8 cellular contexts compared by ENCODE assay signal in the genomic region with DNA sequence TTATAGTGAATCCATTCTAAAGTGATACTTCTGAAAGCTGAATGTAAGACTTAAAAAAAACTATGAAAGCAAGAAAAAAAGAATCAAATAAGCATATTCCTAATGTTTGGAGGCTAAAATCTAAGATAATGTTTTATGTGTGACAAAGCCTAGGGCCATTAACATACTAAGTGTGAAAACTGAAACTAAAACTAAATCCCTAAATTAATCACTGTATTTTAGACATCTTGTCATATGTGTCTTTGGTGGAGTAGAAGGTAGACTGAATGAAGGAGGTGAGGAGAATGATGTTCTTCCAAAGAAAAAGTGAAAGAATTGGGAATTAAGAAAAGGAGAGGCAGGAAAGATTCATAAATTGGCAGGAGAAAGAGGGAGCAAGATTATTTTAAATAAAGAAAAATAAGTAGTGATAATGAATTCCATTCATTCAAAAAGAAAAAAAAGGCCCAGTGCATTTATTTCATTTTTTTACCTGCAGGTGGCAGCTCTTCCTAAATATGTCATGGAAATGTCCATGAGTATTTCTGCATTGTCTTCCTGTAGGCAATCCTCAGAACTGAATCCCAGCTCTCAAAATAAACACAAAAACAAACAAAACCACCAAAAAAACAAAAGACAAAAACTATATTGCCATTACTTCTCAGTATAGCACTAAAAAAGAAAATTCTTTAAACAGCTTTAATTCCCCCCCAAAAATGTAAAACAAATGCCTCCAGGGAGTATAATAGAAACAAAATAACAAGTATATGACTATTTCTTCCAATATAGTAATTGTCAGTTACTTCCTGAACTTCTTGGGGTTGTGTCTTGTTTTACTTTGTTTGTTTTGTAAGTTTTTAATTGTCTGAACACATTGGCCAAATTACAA. TPM values are rescaled to one million over a fixed set of nuclear protein-coding genes. Genes with fewer than 3 reads are reported as not detected.
DNase-seq lines count a peak whose midpoint lies in the region; ATAC-seq and TF ChIP-seq lines count a peak whose summit lies in the region.

No MANE protein-coding gene starts in this region.

- CTCF ChIA-PET in PC-3 (lab: Charles Lee), result interaction anchor here (0.6 to 1.0 kb wide), 2 partner anchors 20 to 116 kb away, joined by 3 read pairs; no protein-coding TSS in a partner anchor
- CTCF ChIA-PET in T-cell (lab: Charles Lee), result interaction anchor here (0.7 to 2.6 kb wide), 18 partner anchors 13 to 392 kb away, joined by 3 to 10 read pairs (median 3); no protein-coding TSS in a partner anchor

- no peaks in the 10 kb centered on the region for H3K36me3 Mint-ChIP-seq in CD4-positive, CD25-positive, alpha-beta regulatory T cell
- no peaks in the 10 kb centered on the region for H3K36me3 Mint-ChIP-seq in T-cell

- H3K79me2 ChIP-seq in PC-3 (ENCODE audit: low read length), result no peaks in the 10 kb centered on the region

- H3K9ac ChIP-seq in PC-3 (ENCODE audit: low read length), result no peak overlapping the region

- peaks cover 2% of the 10 kb centered on the region for H3K27me3 Mint-ChIP-seq in CD4-positive, CD25-positive, alpha-beta regulatory T cell
- H3K27me3 Mint-ChIP-seq in T-cell, result no peaks in the 10 kb centered on the region

- no peaks in the 10 kb centered on the region for H3K9me2 ChIP-seq in PC-3 (replicated peaks; ENCODE audit: low read length)

- H3K9me3 Mint-ChIP-seq in CD4-positive, CD25-positive, alpha-beta regulatory T cell, result no peaks in the 10 kb centered on the region
- no peaks in the 10 kb centered on the region for H3K9me3 Mint-ChIP-seq in T-cell

- no TSS peak for BruUV-seq in PC-3 (replicated peaks; lab: Mats Ljungman, UMichigan)

- no peak overlapping the region for H3K4me3 Mint-ChIP-seq in CD4-positive, CD25-positive, alpha-beta regulatory T cell
- H3K4me3 Mint-ChIP-seq in T-cell, result no peak overlapping the region

- H3K27me3 ChIP-seq in CD4-positive, CD25-positive, alpha-beta regulatory T cell (ENCODE audit: control insufficient read depth, insufficient read depth, low read length), result no peaks in the 10 kb centered on the region
- H3K27me3 ChIP-seq in PC-3 (ENCODE audit: low read length) (no peaks in the 10 kb centered on the region), esophagus squamous epithelium (no peaks in the 10 kb centered on the region), suprapubic skin (no peaks in the 10 kb centered on the region)

- H4K20me1 ChIP-seq in PC-3 (ENCODE audit: low read length), result no peaks in the 10 kb centered on the region

- no peak overlapping the region for H3K4me3 ChIP-seq in CD4-positive, CD25-positive, alpha-beta regulatory T cell (ENCODE audit: low read depth, low read length)
- H3K4me3 ChIP-seq in PC-3 (ENCODE audit: low read length) (no peak overlapping the region), esophagus squamous epithelium (no peak overlapping the region), suprapubic skin (no peak overlapping the region)

- no peak for ATAC-seq in CD4-positive, CD25-positive, alpha-beta regulatory T cell (ENCODE audit: low read depth in 2 of 2)
- peak; percentile 76 for ATAC-seq in GM18870 (IDR thresholded peaks at IDR 0.05; ENCODE audit: unreplicated experiment)
- peak; percentile 42; the same call in 1 of the 2 replicates for ATAC-seq in PC-3
- no peak for ATAC-seq in HG02623 (IDR thresholded peaks at IDR 0.05; ENCODE audit: unreplicated experiment)
- no peak for ATAC-seq in T-cell (replicated peaks in 1 of 4)

- H3K9me3 ChIP-seq in CD4-positive, CD25-positive, alpha-beta regulatory T cell (ENCODE audit: control insufficient read depth in 2 of 2, low read length in 2 of 2), result no peaks in the 10 kb centered on the region
- H3K9me3 ChIP-seq in PC-3 (ENCODE audit: low read length), result no peaks in the 10 kb centered on the region
- H3K9me3 ChIP-seq in esophagus squamous epithelium, result no peaks in the 10 kb centered on the region
- H3K9me3 ChIP-seq in suprapubic skin, result no peaks in the 10 kb centered on the region

- no peaks in the 10 kb centered on the region for H3K4me1 ChIP-seq in CD4-positive, CD25-positive, alpha-beta regulatory T cell (ENCODE audit: control insufficient read depth, insufficient read depth, low read length, poor library complexity, severe bottlenecking)
- no peaks in the 10 kb centered on the region for H3K4me1 ChIP-seq in PC-3 (ENCODE audit: insufficient read depth, low read length)
- H3K4me1 ChIP-seq in esophagus squamous epithelium, result peaks cover 0 to 4% (median 0%) of the 10 kb centered on the region in 3 donors
- H3K4me1 ChIP-seq in suprapubic skin, result no peaks in the 10 kb centered on the region

- no peak overlapping the region for H2AFZ ChIP-seq in PC-3 (ENCODE audit: low read length)

- DNase-seq in CD4-positive, CD25-positive, alpha-beta regulatory T cell, result peak in 2 of 3 donors; percentile 27 to 34
- DNase-seq in PC-3, result peak; percentile 55
- DNase-seq in esophagus squamous epithelium (lab: John Stamatoyannopoulos, UW), result no peak
- DNase-seq in suprapubic skin (ENCODE audit: low spot score in 2 of 2), result no peak
- DNase-seq in nucleus accumbens (lab: John Stamatoyannopoulos, UW), result no peak
- no peak for DNase-seq in T-cell

- intact Hi-C loops in PC-3 (cut with micrococcal nuclease) (loop anchor here (1.0 kb wide), 2 partner anchors 21 to 52 kb away; no protein-coding TSS in a partner anchor), esophagus squamous epithelium (cut with DNase I) (no loop called here)

- H3K4me1 Mint-ChIP-seq in CD4-positive, CD25-positive, alpha-beta regulatory T cell, result peaks cover 0 to 5% (median 2%) of the 10 kb centered on the region in 4 donors
- peaks cover 0 to 7% (median 3%) of the 10 kb centered on the region in 3 donors for H3K4me1 Mint-ChIP-seq in T-cell

- TF ChIP-seq EP300 in suprapubic skin (IDR thresholded peaks at IDR 0.05), result no peak

- no peak overlapping the region for H3K27ac Mint-ChIP-seq in CD4-positive, CD25-positive, alpha-beta regulatory T cell
- H3K27ac Mint-ChIP-seq in T-cell, result no peak overlapping the region

- peak; percentile 54 for TF ChIP-seq CTCF in PC-3 (conservative IDR thresholded peaks at IDR 0.05; ENCODE audit: low read depth, low read length)
- TF ChIP-seq CTCF in esophagus squamous epithelium (IDR thresholded peaks at IDR 0.05), result peak; percentile 25 to 62 (median 48)
- TF ChIP-seq CTCF in suprapubic skin (IDR thresholded peaks at IDR 0.05), result peak; percentile 29 to 31

- POLR2A ChIA-PET in PC-3 (lab: Charles Lee; ENCODE audit: unreplicated experiment), result no interaction called here
- POLR2A ChIA-PET in T-cell (lab: Charles Lee), result interaction anchor here in 1 of 2 donors (0.7 to 0.9 kb wide), 2 partner anchors 14 to 20 kb away, joined by 3 to 9 read pairs; no protein-coding TSS in a partner anchor

- no peak overlapping the region for H3K4me2 ChIP-seq in PC-3 (ENCODE audit: low read length)

- no peak overlapping the region for H3K27ac ChIP-seq in CD4-positive, CD25-positive, alpha-beta regulatory T cell (ENCODE audit: insufficient read depth, low read length, poor library complexity, severe bottlenecking)
- H3K27ac ChIP-seq in PC-3 (ENCODE audit: low read length) (no peak overlapping the region), esophagus squamous epithelium (no peak overlapping the region), suprapubic skin (no peak overlapping the region)

- no peak for TF ChIP-seq POLR2A in esophagus squamous epithelium (IDR thresholded peaks at IDR 0.05)
- TF ChIP-seq POLR2A in suprapubic skin (IDR thresholded peaks at IDR 0.05), result no peak

- no peaks in the 10 kb centered on the region for H3F3A ChIP-seq in PC-3 (ENCODE audit: low read length, unreplicated experiment)

- no peaks in the 10 kb centered on the region for H3K36me3 ChIP-seq in CD4-positive, CD25-positive, alpha-beta regulatory T cell (ENCODE audit: control insufficient read depth, insufficient read depth, low read length)
- no peaks in the 10 kb centered on the region for H3K36me3 ChIP-seq in PC-3 (ENCODE audit: low read depth, low read length)
- no peaks in the 10 kb centered on the region for H3K36me3 ChIP-seq in esophagus squamous epithelium
- no peaks in the 10 kb centered on the region for H3K36me3 ChIP-seq in suprapubic skin

RNA-seq across cellular contexts. Expression of a gene that starts 17.0 kb away (rescaled TPM):
- total RNA-seq in CD4-positive, CD25-positive, alpha-beta regulatory T cell, result 10.9 TPM
- 10 to 100 TPM; 19.2 to 20.7 (median 19.6) TPM for polyA plus RNA-seq in CD4-positive, CD25-positive, alpha-beta regulatory T cell
- total RNA-seq in PC-3 (2014; rRNA removed) (21.3 and 34.6 TPM in 2 replicates), esophagus squamous epithelium (10 to 100 TPM in 3 of 4 donors, 1 to 10 TPM in 1; 9.6 to 25.1 (median 20.5) TPM), suprapubic skin (10 to 100 TPM; 13.4 to 22.7 (median 15.6) TPM), T-cell (10 to 100 TPM; 13.9 to 21.4 (median 20.3) TPM)

Comparison
In these comparisons a context has a peak if more than half of its experiments do, and no peak if none do; other contexts are left out.
1. ATAC-seq: peak in GM18870 (single experiment) and PC-3 (single experiment); none in CD4-positive, CD25-positive, alpha-beta regulatory T cell (0 of 2), HG02623 (single experiment) and T-cell (0 of 4).
2. DNase-seq: peak in CD4-positive, CD25-positive, alpha-beta regulatory T cell (2 of 3) and PC-3 (single experiment); none in esophagus squamous epithelium (single experiment), suprapubic skin (0 of 2), nucleus accumbens (0 of 56) and T-cell (0 of 34).
3. Peak in every context shown above with its lines, with median percentiles within 50 percentile points of each other: CTCF ChIP-seq.